In the genomic region with DNA sequence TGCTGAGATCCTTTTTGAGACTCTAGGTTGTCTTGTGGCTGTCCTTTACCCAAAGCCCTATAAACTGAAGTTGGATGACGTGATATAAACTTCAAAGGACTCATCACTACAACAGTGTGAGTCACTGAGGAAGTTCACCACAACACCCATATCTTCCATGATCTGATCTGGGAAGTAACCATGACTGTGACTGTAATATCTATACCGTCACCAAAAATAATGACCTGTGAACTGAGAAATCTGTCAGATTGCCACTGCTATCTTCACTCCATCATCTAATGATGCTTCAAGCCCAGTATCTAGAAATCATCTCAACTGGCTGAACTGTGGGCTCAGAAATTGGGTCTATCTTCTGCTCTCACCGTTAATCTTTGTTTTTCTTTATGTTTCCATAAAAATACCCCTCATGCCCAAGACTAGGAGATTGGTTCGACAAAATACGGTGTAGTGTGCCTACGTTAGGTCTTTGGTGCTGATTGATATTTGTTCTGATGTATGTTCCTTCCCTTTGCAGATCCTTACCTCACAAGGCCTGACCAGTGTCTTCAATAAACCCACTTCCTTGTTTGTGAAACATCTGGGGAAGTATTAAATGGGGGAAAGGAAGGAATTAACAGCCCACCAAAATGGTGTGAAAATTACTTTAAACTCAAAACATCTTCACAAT, we compare ENCODE assay signal across 1 cellular context.
A peak's percentile ranks its signal among the peaks of the same experiment; 100 is the strongest.
TF ChIP-seq lines count a peak whose summit lies in the region.

No MANE protein-coding gene starts in this region.

TF ChIP-seq in K562, 482 proteins besides CTCF, POLR2A, EP300 and RAD21 (continued from another document):
- TF ChIP-seq, protein P1, sequence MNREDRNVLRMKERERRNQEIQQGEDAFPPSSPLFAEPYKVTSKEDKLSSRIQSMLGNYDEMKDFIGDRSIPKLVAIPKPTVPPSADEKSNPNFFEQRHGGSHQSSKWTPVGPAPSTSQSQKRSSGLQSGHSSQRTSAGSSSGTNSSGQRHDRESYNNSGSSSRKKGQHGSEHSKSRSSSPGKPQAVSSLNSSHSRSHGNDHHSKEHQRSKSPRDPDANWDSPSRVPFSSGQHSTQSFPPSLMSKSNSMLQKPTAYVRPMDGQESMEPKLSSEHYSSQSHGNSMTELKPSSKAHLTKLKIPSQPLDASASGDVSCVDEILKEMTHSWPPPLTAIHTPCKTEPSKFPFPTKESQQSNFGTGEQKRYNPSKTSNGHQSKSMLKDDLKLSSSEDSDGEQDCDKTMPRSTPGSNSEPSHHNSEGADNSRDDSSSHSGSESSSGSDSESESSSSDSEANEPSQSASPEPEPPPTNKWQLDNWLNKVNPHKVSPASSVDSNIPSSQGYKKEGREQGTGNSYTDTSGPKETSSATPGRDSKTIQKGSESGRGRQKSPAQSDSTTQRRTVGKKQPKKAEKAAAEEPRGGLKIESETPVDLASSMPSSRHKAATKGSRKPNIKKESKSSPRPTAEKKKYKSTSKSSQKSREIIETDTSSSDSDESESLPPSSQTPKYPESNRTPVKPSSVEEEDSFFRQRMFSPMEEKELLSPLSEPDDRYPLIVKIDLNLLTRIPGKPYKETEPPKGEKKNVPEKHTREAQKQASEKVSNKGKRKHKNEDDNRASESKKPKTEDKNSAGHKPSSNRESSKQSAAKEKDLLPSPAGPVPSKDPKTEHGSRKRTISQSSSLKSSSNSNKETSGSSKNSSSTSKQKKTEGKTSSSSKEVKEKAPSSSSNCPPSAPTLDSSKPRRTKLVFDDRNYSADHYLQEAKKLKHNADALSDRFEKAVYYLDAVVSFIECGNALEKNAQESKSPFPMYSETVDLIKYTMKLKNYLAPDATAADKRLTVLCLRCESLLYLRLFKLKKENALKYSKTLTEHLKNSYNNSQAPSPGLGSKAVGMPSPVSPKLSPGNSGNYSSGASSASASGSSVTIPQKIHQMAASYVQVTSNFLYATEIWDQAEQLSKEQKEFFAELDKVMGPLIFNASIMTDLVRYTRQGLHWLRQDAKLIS (CRISPR knock-in tag; IDR thresholded peaks at IDR 0.05) = no peak; the same call in 1 of the 2 replicates
- peak; percentile 95 for TF ChIP-seq LEF1 (IDR thresholded peaks at IDR 0.05)
- no peak for TF ChIP-seq NR2C2 (CRISPR knock-in tag; IDR thresholded peaks at IDR 0.05)
- peak; percentile 79 for TF ChIP-seq NR2C2 (tag; IDR thresholded peaks at IDR 0.05)
- TF ChIP-seq SIN3B (IDR thresholded peaks at IDR 0.05; ENCODE audit: low read depth) = no peak
- no peak for TF ChIP-seq ERF (CRISPR knock-in tag; IDR thresholded peaks at IDR 0.05)
- TF ChIP-seq SMARCA5 (IDR thresholded peaks at IDR 0.05) = peak; percentile 78
- no peak for TF ChIP-seq ASH1L (IDR thresholded peaks at IDR 0.05; ENCODE audit: borderline replicate concordance, low read depth, partially characterized antibody)
- peak; percentile 56; the same call in 1 of the 2 replicates for TF ChIP-seq NR2F6 (CRISPR knock-in tag; IDR thresholded peaks at IDR 0.05)
- no peak for TF ChIP-seq ZNF212 (CRISPR knock-in tag; IDR thresholded peaks at IDR 0.05)
- TF ChIP-seq SRSF7 (optimal IDR thresholded peaks at IDR 0.05; ENCODE audit: low read depth, low read length) = no peak
- TF ChIP-seq ZEB2 (IDR thresholded peaks at IDR 0.05) = no peak
- no peak for TF ChIP-seq RAD51 (IDR thresholded peaks at IDR 0.05; ENCODE audit: borderline replicate concordance, low read depth)
- peak; percentile 36 for TF ChIP-seq NFE2 (IDR thresholded peaks at IDR 0.05; ENCODE audit: low read depth)
- TF ChIP-seq FOS (IDR thresholded peaks at IDR 0.05; ENCODE audit: extremely low read depth, insufficient read length) = peak; percentile 37
- peak; percentile 97 for TF ChIP-seq TCF7 (IDR thresholded peaks at IDR 0.05; ENCODE audit: borderline replicate concordance)
- no peak for TF ChIP-seq KAT7 (CRISPR knock-in tag; IDR thresholded peaks at IDR 0.05; ENCODE audit: borderline replicate concordance)
- TF ChIP-seq NR2C1 (IDR thresholded peaks at IDR 0.05) = no peak
- peak; percentile 35 for TF ChIP-seq NR2C1 (tag; IDR thresholded peaks at IDR 0.05)
- TF ChIP-seq ZNF589 (CRISPR knock-in tag; IDR thresholded peaks at IDR 0.05; ENCODE audit: low read depth) = peak; percentile 46; the same call in 1 of the 2 replicates
- TF ChIP-seq JUNB (CRISPR knock-in tag; conservative IDR thresholded peaks at IDR 0.05) = peak; percentile 59; the same call in 1 of the 2 replicates
- 0 out of 2 replicates have a peak, but pooled peaks have one; percentile 41 for TF ChIP-seq ZNF695 (CRISPR knock-in tag; IDR thresholded peaks at IDR 0.05)
- 0 out of 2 replicates have a peak, but pooled peaks have one; percentile 14 for TF ChIP-seq L3MBTL2 (IDR thresholded peaks at IDR 0.05)
- TF ChIP-seq SP1 (CRISPR knock-in tag; IDR thresholded peaks at IDR 0.05) = peak; percentile 44; the same call in 1 of the 2 replicates
- peak; percentile 38 to 48; a peak in 1 of 4 replicates for TF ChIP-seq KDM1A (IDR thresholded peaks at IDR 0.05)
- 0 out of 2 replicates have a peak, but pooled peaks have one; percentile 45 for TF ChIP-seq SMARCC2 (IDR thresholded peaks at IDR 0.05; ENCODE audit: low read depth)
- TF ChIP-seq TCF7L2 (IDR thresholded peaks at IDR 0.05; ENCODE audit: low read depth, low read length) = peak; percentile 67
- 0 out of 2 replicates have a peak, but pooled peaks have one; percentile 13 for TF ChIP-seq NR1H2 (CRISPR knock-in tag; IDR thresholded peaks at IDR 0.05)
- TF ChIP-seq RCOR1 (IDR thresholded peaks at IDR 0.05; ENCODE audit: borderline replicate concordance in 1 of 2, low read depth in 2 of 2, low read length in 2 of 2) = peak in 1 of 2 experiments; percentile 59; a peak in 1 of 4 replicates
- TF ChIP-seq FOSL1 (tag; conservative IDR thresholded peaks at IDR 0.05) = peak; percentile 98
- no peak for TF ChIP-seq ZKSCAN1 (IDR thresholded peaks at IDR 0.05; ENCODE audit: low read depth, low read length)
- TF ChIP-seq RBFOX2 (IDR thresholded peaks at IDR 0.05; ENCODE audit: low read depth, low read length) = no peak
- no peak for TF ChIP-seq HDAC8 (tag; IDR thresholded peaks at IDR 0.05)
- 0 out of 2 replicates have a peak, but pooled peaks have one; percentile 31 for TF ChIP-seq ESRRB (CRISPR knock-in tag; IDR thresholded peaks at IDR 0.05; ENCODE audit: borderline replicate concordance)
- peak; percentile 12; the same call in 1 of the 2 replicates for TF ChIP-seq RFX1 (IDR thresholded peaks at IDR 0.05)
- TF ChIP-seq ARID1B (IDR thresholded peaks at IDR 0.05) = peak; percentile 72; the same call in 1 of the 2 replicates
TF ChIP-seq in K562: peak in this region for 53.
